ENCODE assay signal across 8 cellular contexts in the genomic region with DNA sequence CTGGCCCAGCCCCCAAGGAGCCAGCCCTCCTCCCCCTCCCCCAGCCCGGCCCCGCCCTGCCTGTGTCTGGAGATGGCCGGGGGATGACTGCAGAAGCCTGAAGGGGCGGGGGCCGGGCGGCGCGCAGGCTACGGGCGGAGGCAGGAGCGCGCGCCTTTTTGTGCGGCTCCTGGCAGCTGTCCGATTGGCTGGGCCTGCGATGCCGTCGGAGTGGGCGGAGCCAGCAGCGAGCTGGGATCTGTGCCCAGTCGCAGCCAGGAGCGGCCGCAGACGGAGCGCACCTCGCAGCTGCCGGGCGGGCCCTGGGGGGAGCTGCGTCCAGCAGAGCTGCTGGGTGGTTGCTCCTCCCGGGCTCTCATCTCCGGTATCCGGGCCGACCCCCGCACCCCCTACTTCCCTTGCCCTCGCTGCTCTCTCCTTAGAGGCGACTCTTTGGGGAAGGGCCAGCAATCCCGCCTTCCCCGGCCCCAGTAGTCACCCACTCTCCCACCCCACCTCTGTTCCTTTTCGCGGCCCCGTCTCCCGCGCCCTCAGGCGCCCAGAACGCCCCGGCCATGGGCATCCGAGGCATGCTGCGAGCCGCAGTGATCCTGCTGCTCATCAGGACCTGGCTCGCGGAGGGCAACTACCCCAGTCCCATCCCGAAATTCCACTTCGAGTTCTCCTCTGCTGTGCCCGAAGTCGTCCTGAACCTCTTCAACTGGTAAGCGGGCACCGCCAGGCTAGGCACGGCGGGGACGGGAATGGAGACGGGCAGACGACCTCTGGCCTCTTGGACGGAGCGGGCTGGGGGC. TPM values are rescaled to one million over a fixed set of nuclear protein-coding genes. Genes with fewer than 3 reads are reported as not detected.
DNase-seq lines count a peak whose midpoint lies in the region; ATAC-seq and TF ChIP-seq lines count a peak whose summit lies in the region.

A gene (plus strand): TSS at position 247 of the 794 bp plus-strand sequence. CDS start 308 bp downstream, at position 555.

- peak in 1 of 2 donors; percentile 31 for DNase-seq in heart right ventricle
- no peak for DNase-seq in right atrium auricular region (ENCODE audit: low spot score)
- DNase-seq in OCI-M1 (lab: John Stamatoyannopoulos, UW) = peak; percentile 75
- DNase-seq in fibroblast of the conjunctiva (ENCODE audit: low read depth) = peak; percentile 0
- peak; percentile 27 for DNase-seq in stimulated activated CD8-positive, alpha-beta memory T cell treated with anti-CD3 and anti-CD28 coated beads, Interleukin-4, amount 100 ng/mL, for 48 hours

- H3K27ac ChIP-seq in heart right ventricle (no peak within 1 kb of the TSS), right atrium auricular region (no peak within 1 kb of the TSS)

- H3K4me3 ChIP-seq in heart right ventricle (no peak within 1 kb of the TSS), right atrium auricular region (peak within 1 kb of the TSS in 1 of 2 donors; percentile 3)

- TF ChIP-seq CTCF in heart right ventricle (IDR thresholded peaks at IDR 0.05) (no peak), right atrium auricular region (IDR thresholded peaks at IDR 0.05) (no peak)

- intact Hi-C loops in heart right ventricle (cut with DNase I) = loop anchor here in 4 of 10 donors (5.0 to 10.0 kb wide), 4 partner anchors 813 to 1486 kb away; no protein-coding TSS in a partner anchor

- no peaks in the 10 kb centered on the region for H3K4me1 ChIP-seq in heart right ventricle
- H3K4me1 ChIP-seq in right atrium auricular region = peaks cover 0 to 10% of the 10 kb centered on the region in 2 donors

- H3K9me3 ChIP-seq in heart right ventricle (no peaks in the 10 kb centered on the region), right atrium auricular region (no peaks in the 10 kb centered on the region)

- H3K27me3 ChIP-seq in heart right ventricle (peaks cover 0 to 84% (median 29%) of the 10 kb centered on the region in 7 donors), right atrium auricular region (peaks cover 0 to 5% of the 10 kb centered on the region in 2 donors)

- ATAC-seq in heart right ventricle = peak in 7 of 8 donors; percentile 17 to 57 (median 42)
- ATAC-seq in GM21723 (IDR thresholded peaks at IDR 0.05; ENCODE audit: unreplicated experiment) = no peak
- no peak for ATAC-seq in HG02610 (IDR thresholded peaks at IDR 0.05; ENCODE audit: unreplicated experiment)
- ATAC-seq in GM21515 (IDR thresholded peaks at IDR 0.05; ENCODE audit: unreplicated experiment) = no peak

- H3K36me3 ChIP-seq in heart right ventricle = no peaks in the 10 kb centered on the region
- no peaks in the 10 kb centered on the region for H3K36me3 ChIP-seq in right atrium auricular region

- 2% methylated on average over 41 to 64 of the region's 64 CpGs for WGBS in heart right ventricle, 2 donors

RNA-seq across cellular contexts. Expression of the gene that starts here (rescaled TPM):
- under 1 TPM in 3 of 10 donors, not detected in 7; 0.05 to 0.11 (median 0.06) TPM for total RNA-seq in heart right ventricle
- polyA plus RNA-seq in heart right ventricle = not detected
- total RNA-seq in right atrium auricular region = under 1 TPM in 1 of 2 donors, not detected in 1; 0.04 TPM

Comparison
In these comparisons a context has a peak if more than half of its experiments do, and no peak if none do; other contexts are left out.
1. Peak in ATAC-seq in heart right ventricle; RNA of the gene not detected or under 1 TPM.